ENCODE assay signal across 1 cellular context in genomic region chr4:48557478-48557877, GRCh38.
TF ChIP-seq lines count a peak whose summit lies in the region.

No MANE protein-coding gene starts in this region.

TF ChIP-seq in GM23338, 12 proteins besides CTCF, POLR2A, EP300 and RAD21 (continued from another document):
- no peak for TF ChIP-seq ZNF462 (CRISPR knock-in tag; IDR thresholded peaks at IDR 0.05)
- no peak for TF ChIP-seq ETS1 (IDR thresholded peaks at IDR 0.05)
- TF ChIP-seq CREB1 (CRISPR knock-in tag; IDR thresholded peaks at IDR 0.05; ENCODE audit: low read depth) = no peak
- no peak for TF ChIP-seq ZNF331 (CRISPR knock-in tag; IDR thresholded peaks at IDR 0.05; ENCODE audit: low read depth)
- TF ChIP-seq STAT1 (IDR thresholded peaks at IDR 0.05; ENCODE audit: unreplicated experiment) = no peak
- TF ChIP-seq REST (IDR thresholded peaks at IDR 0.05; ENCODE audit: unreplicated experiment) = no peak
- TF ChIP-seq EZH2 (IDR thresholded peaks at IDR 0.05; ENCODE audit: low read depth, unreplicated experiment) = no peak
TF ChIP-seq in GM23338: peak in this region for 0.
